In genomic region chr2:12733846-12734245, GRCh38 we compare ENCODE assay signal across 2 cellular contexts.
TF ChIP-seq lines count a peak whose summit lies in the region.

No MANE protein-coding gene starts in this region.

TF ChIP-seq in liver, 16 proteins besides CTCF, POLR2A, EP300 and RAD21:
- peak; percentile 13 to 20 for TF ChIP-seq RXRA (IDR thresholded peaks at IDR 0.05)
- peak; percentile 55 for TF ChIP-seq FOXA2 (IDR thresholded peaks at IDR 0.05)
- TF ChIP-seq ZBTB33 (IDR thresholded peaks at IDR 0.05): no peak
- TF ChIP-seq GABPA (IDR thresholded peaks at IDR 0.05 in 1 of 2, conservative IDR thresholded peaks at IDR 0.05 in 1 of 2): no peak
- no peak for TF ChIP-seq NR2F2 (IDR thresholded peaks at IDR 0.05)
- TF ChIP-seq HNF4A (conservative IDR thresholded peaks at IDR 0.05): peak in 1 of 2 donors; percentile 18
- no peak for TF ChIP-seq MAX (IDR thresholded peaks at IDR 0.05)
- no peak for TF ChIP-seq HNF4G (IDR thresholded peaks at IDR 0.05)
- TF ChIP-seq TAF1 (conservative IDR thresholded peaks at IDR 0.05): no peak

TF ChIP-seq in HepG2, 621 proteins besides CTCF, POLR2A, EP300 and RAD21:
- TF ChIP-seq ESRRA (CRISPR knock-in tag; IDR thresholded peaks at IDR 0.05; ENCODE audit: low read depth) (no peak), SMAD1 (CRISPR knock-in tag; IDR thresholded peaks at IDR 0.05; ENCODE audit: borderline replicate concordance, low read depth) (no peak)
- TF ChIP-seq, protein P1, sequence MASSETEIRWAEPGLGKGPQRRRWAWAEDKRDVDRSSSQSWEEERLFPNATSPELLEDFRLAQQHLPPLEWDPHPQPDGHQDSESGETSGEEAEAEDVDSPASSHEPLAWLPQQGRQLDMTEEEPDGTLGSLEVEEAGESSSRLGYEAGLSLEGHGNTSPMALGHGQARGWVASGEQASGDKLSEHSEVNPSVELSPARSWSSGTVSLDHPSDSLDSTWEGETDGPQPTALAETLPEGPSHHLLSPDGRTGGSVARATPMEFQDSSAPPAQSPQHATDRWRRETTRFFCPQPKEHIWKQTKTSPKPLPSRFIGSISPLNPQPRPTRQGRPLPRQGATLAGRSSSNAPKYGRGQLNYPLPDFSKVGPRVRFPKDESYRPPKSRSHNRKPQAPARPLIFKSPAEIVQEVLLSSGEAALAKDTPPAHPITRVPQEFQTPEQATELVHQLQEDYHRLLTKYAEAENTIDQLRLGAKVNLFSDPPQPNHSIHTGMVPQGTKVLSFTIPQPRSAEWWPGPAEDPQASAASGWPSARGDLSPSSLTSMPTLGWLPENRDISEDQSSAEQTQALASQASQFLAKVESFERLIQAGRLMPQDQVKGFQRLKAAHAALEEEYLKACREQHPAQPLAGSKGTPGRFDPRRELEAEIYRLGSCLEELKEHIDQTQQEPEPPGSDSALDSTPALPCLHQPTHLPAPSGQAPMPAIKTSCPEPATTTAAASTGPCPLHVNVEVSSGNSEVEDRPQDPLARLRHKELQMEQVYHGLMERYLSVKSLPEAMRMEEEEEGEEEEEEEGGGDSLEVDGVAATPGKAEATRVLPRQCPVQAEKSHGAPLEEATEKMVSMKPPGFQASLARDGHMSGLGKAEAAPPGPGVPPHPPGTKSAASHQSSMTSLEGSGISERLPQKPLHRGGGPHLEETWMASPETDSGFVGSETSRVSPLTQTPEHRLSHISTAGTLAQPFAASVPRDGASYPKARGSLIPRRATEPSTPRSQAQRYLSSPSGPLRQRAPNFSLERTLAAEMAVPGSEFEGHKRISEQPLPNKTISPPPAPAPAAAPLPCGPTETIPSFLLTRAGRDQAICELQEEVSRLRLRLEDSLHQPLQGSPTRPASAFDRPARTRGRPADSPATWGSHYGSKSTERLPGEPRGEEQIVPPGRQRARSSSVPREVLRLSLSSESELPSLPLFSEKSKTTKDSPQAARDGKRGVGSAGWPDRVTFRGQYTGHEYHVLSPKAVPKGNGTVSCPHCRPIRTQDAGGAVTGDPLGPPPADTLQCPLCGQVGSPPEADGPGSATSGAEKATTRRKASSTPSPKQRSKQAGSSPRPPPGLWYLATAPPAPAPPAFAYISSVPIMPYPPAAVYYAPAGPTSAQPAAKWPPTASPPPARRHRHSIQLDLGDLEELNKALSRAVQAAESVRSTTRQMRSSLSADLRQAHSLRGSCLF (CRISPR knock-in tag; IDR thresholded peaks at IDR 0.05; ENCODE audit: borderline replicate concordance): no peak
